16 cellular contexts compared by ENCODE assay signal in genomic region chr1:115650961-115651360, GRCh38. TPM values are rescaled to one million over a fixed set of nuclear protein-coding genes. Genes with fewer than 3 reads are reported as not detected.
DNase-seq lines count a peak whose midpoint lies in the region; ATAC-seq and TF ChIP-seq lines count a peak whose summit lies in the region.
"Had no signal": no experiment of that assay in that cellular context is flagged by ENCODE, and none has a peak within 500 bp of the region (broad histone marks: within the 10 kb centered on the region; RNA-seq: fewer than 3 reads in every experiment).

No MANE protein-coding gene starts in this region.

- no peaks in the 10 kb centered on the region for H3K9me3 ChIP-seq in colonic mucosa
- H3K9me3 ChIP-seq: BLaER1 treated with 17β-estradiol and CSF1 and Interleukin-3, amounts not matched to agents 10 nM and 100 nM had no signal

- no peak overlapping the region for H3K23ac ChIP-seq in mesendoderm (ENCODE audit: low read length)

- DNase-seq in NCI-H526 (lab: John Stamatoyannopoulos, UW) (peak; percentile 25 to 39), NCI-H526 treated with DMSO at 0.1 percent for 48 hours (lab: John Stamatoyannopoulos, UW) (no peak), colonic mucosa (peak; percentile 64), mesendoderm (peak; percentile 78), cerebellum (ENCODE audit: low spot score) (no peak)
- DNase-seq: MV-4-11; NCI-H1417 treated with DMSO at 0.1 percent for 48 hours; NCI-H2029; NCI-H524 treated with DMSO at 0.1 percent for 48 hours; NK-92 treated with Interleukin-12 subunit alpha and Interleukin-12 subunit beta, amount 100 ng/mL, for 24 hours; PC-3 had no signal

- intact Hi-C loops in colonic mucosa (cut with DNase I), result no loop called here

- H3K4me1 ChIP-seq in colonic mucosa, result peaks cover 21% of the 10 kb centered on the region
- H3K4me1 ChIP-seq in mesendoderm (ENCODE audit: control insufficient read depth, low read depth, low read length), result peaks cover 48% of the 10 kb centered on the region

- no peak overlapping the region for H3K9ac ChIP-seq in colonic mucosa (ENCODE audit: low read depth in 2 of 2, low read length in 2 of 2)
- H3K9ac ChIP-seq in mesendoderm (ENCODE audit: low read length), result peak overlapping the region; percentile 50
- H3K9ac ChIP-seq: BLaER1 treated with 17β-estradiol and CSF1 and Interleukin-3, amounts not matched to agents 10 nM and 100 nM had no signal

- no peak overlapping the region for H4K8ac ChIP-seq in mesendoderm (ENCODE audit: low read depth, low read length)

- ATAC-seq in GM19455 (IDR thresholded peaks at IDR 0.05; ENCODE audit: unreplicated experiment), result no peak
- ATAC-seq in GM18870 (IDR thresholded peaks at IDR 0.05; ENCODE audit: unreplicated experiment), result no peak
- ATAC-seq in GM21447 (IDR thresholded peaks at IDR 0.05; ENCODE audit: unreplicated experiment), result no peak
- ATAC-seq: HepG2, PC-3 had no signal

- H3K4me3 ChIP-seq in colonic mucosa (no peak overlapping the region), mesendoderm (ENCODE audit: low read length) (no peak overlapping the region)
- H3K4me3 ChIP-seq: BLaER1 treated with 17β-estradiol and CSF1 and Interleukin-3, amounts not matched to agents 10 nM and 100 nM had no signal

- H3K79me1 ChIP-seq in mesendoderm (ENCODE audit: low read length), result peaks cover 23% of the 10 kb centered on the region

- peaks cover 65% of the 10 kb centered on the region for H3K79me2 ChIP-seq in mesendoderm (ENCODE audit: control insufficient read depth, insufficient read depth, low read length)

- H3K56ac ChIP-seq in mesendoderm (ENCODE audit: low read length), result peak overlapping the region; percentile 82

- H2BK5ac ChIP-seq in mesendoderm (ENCODE audit: low read length), result peak overlapping the region; percentile 98

- no peak overlapping the region for H4K5ac ChIP-seq in mesendoderm (ENCODE audit: low read length)

- no CpG with 5 or more reads among the region's 3 CpGs for WGBS in mesendoderm (ENCODE audit: extremely low coverage, insufficient coverage, low lambda C conversion rate)

- H3K27ac ChIP-seq in colonic mucosa (peak overlapping the region; percentile 10), mesendoderm (ENCODE audit: low read depth, low read length) (peak overlapping the region; percentile 72)
- H3K27ac ChIP-seq: BLaER1 treated with 17β-estradiol and CSF1 and Interleukin-3, amounts not matched to agents 10 nM and 100 nM had no signal

- H3K4ac ChIP-seq in mesendoderm (ENCODE audit: low read depth, low read length), result peak overlapping the region; percentile 90

- H2BK15ac ChIP-seq in mesendoderm (replicated peaks; ENCODE audit: low read depth), result no peak overlapping the region

- H3K27me3 ChIP-seq in colonic mucosa (no peaks in the 10 kb centered on the region), mesendoderm (ENCODE audit: insufficient read depth, low read length, poor library complexity) (no peaks in the 10 kb centered on the region)
- H3K27me3 ChIP-seq: BLaER1 treated with 17β-estradiol and CSF1 and Interleukin-3, amounts not matched to agents 10 nM and 100 nM had no signal

- H2AK5ac ChIP-seq in mesendoderm (ENCODE audit: low read length), result peak overlapping the region; percentile 84

- peak overlapping the region; percentile 7 for H2BK120ac ChIP-seq in mesendoderm (ENCODE audit: low read depth, low read length)

- no peak overlapping the region for H3K4me2 ChIP-seq in mesendoderm (ENCODE audit: low read length)

- TF ChIP-seq CTCF in colonic mucosa (IDR thresholded peaks at IDR 0.05), result no peak

- H3K36me3 ChIP-seq in colonic mucosa (no peaks in the 10 kb centered on the region), mesendoderm (ENCODE audit: control insufficient read depth, insufficient read depth, low read length) (peaks cover 6% of the 10 kb centered on the region)

- peak overlapping the region; percentile 54 for H3K18ac ChIP-seq in mesendoderm (ENCODE audit: low read length)

RNA-seq across cellular contexts. Expression of gene VANGL1, which starts 9.2 kb away (rescaled TPM):
- 10 to 100 TPM; 14.7 to 23.8 TPM for total RNA-seq in colonic mucosa
- 71.3 TPM for polyA plus RNA-seq in mesendoderm (2013, experiment 1 of 2)
- 69.6 TPM for polyA plus RNA-seq in mesendoderm (2013, experiment 2 of 2)
- 4.6 TPM for total RNA-seq in cerebellum

Comparison
In these comparisons a context has a peak if more than half of its experiments do, and no peak if none do; other contexts are left out.
1. DNase-seq: peak in NCI-H526 (2 of 2), colonic mucosa (single experiment) and mesendoderm (single experiment); none in NCI-H526 treated with DMSO at 0.1 percent for 48 hours (single experiment) and cerebellum (single experiment).